In genomic region chr12:19129486-19130223, GRCh38 we compare ENCODE assay signal across 8 cellular contexts. TPM values are rescaled to one million over a fixed set of nuclear protein-coding genes. Genes with fewer than 3 reads are reported as not detected.
DNase-seq lines count a peak whose midpoint lies in the region; ATAC-seq and TF ChIP-seq lines count a peak whose summit lies in the region.

A gene with protein sequence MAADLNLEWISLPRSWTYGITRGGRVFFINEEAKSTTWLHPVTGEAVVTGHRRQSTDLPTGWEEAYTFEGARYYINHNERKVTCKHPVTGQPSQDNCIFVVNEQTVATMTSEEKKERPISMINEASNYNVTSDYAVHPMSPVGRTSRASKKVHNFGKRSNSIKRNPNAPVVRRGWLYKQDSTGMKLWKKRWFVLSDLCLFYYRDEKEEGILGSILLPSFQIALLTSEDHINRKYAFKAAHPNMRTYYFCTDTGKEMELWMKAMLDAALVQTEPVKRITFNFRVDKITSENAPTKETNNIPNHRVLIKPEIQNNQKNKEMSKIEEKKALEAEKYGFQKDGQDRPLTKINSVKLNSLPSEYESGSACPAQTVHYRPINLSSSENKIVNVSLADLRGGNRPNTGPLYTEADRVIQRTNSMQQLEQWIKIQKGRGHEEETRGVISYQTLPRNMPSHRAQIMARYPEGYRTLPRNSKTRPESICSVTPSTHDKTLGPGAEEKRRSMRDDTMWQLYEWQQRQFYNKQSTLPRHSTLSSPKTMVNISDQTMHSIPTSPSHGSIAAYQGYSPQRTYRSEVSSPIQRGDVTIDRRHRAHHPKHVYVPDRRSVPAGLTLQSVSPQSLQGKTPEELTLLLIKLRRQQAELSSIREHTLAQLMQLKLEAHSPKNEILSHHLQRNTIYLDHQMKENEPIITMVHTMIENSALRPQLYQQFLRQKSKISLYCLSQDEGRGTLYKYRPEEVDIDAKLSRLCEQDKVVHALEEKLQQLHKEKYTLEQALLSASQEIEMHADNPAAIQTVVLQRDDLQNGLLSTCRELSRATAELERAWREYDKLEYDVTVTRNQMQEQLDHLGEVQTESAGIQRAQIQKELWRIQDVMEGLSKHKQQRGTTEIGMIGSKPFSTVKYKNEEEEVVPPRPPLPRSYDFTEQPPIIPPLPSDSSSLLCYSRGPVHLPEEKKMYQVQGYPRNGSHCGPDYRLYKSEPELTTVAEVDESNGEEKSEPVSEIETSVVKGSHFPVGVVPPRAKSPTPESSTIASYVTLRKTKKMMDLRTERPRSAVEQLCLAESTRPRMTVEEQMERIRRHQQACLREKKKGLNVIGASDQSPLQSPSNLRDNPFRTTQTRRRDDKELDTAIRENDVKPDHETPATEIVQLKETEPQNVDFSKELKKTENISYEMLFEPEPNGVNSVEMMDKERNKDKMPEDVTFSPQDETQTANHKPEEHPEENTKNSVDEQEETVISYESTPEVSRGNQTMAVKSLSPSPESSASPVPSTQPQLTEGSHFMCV (plus strand): TSS chr12:19129733. CDS start chr12:19129800, 67 bp downstream.

- CTCF ChIA-PET in CD4-positive, alpha-beta T cell (lab: Charles Lee), result no interaction called here
- CTCF ChIA-PET in activated CD8-positive, alpha-beta T cell treated with anti-CD3 and anti-CD28 coated beads for 36 hours (lab: Charles Lee), result no interaction called here

- ATAC-seq in CD4-positive, alpha-beta T cell (ENCODE audit: poor library complexity), result peak; percentile 66
- ATAC-seq in GM21723 (IDR thresholded peaks at IDR 0.05; ENCODE audit: unreplicated experiment) (peak; percentile 55), GM18505 (IDR thresholded peaks at IDR 0.05; ENCODE audit: unreplicated experiment) (no peak)
- ATAC-seq in activated CD8-positive, alpha-beta T cell treated with anti-CD3 and anti-CD28 coated beads for 36 hours, result peak; percentile 65

- intact Hi-C loops in CD4-positive, alpha-beta T cell (cut with DNase I, micrococcal nuclease), result no loop called here
- intact Hi-C loops in activated CD8-positive, alpha-beta T cell treated with anti-CD3 and anti-CD28 coated beads for 36 hours (cut with micrococcal nuclease), result no loop called here

- no peak for TF ChIP-seq POLR2A in GM18505 (IDR thresholded peaks at IDR 0.05; ENCODE audit: borderline replicate concordance, extremely low read depth, insufficient read depth, insufficient read length)

- H3K36me3 Mint-ChIP-seq in CD4-positive, alpha-beta T cell (ENCODE audit: low read depth), result no peaks in the 10 kb centered on the region
- no peaks in the 10 kb centered on the region for H3K36me3 Mint-ChIP-seq in activated CD8-positive, alpha-beta T cell treated with anti-CD3 and anti-CD28 coated beads for 36 hours (ENCODE audit: low read depth)
- H3K36me3 Mint-ChIP-seq in endodermal cell (ENCODE audit: low read depth), result peaks cover 38% of the 10 kb centered on the region

- peaks cover 15% of the 10 kb centered on the region for H3K9me3 Mint-ChIP-seq in CD4-positive, alpha-beta T cell
- H3K9me3 Mint-ChIP-seq in activated CD8-positive, alpha-beta T cell treated with anti-CD3 and anti-CD28 coated beads for 36 hours, result peaks cover 13% of the 10 kb centered on the region
- H3K9me3 Mint-ChIP-seq in endodermal cell, result peaks cover 26% of the 10 kb centered on the region

- POLR2A ChIA-PET in CD4-positive, alpha-beta T cell (lab: Charles Lee), result interaction anchor here (1.3 kb wide), 1 partner anchor 310 kb away, joined by 3 read pairs; no protein-coding TSS in a partner anchor
- POLR2A ChIA-PET in activated CD8-positive, alpha-beta T cell treated with anti-CD3 and anti-CD28 coated beads for 36 hours (lab: Charles Lee), result no interaction called here

- peak in 7 of 10 experiments; percentile 7 to 36 (median 9) for DNase-seq in CD4-positive, alpha-beta T cell
- peak; percentile 40 for DNase-seq in NCI-H2227 treated with DMSO at 0.1 percent for 48 hours (lab: John Stamatoyannopoulos, UW)
- peak; percentile 48 for DNase-seq in activated CD8-positive, alpha-beta T cell treated with anti-CD3 and anti-CD28 coated beads for 36 hours
- peak; percentile 93 for DNase-seq in endodermal cell
- peak; percentile 73 to 77 for DNase-seq in lung microvascular endothelial cell (ENCODE audit: low read depth in 2 of 2)
- DNase-seq in stimulated activated CD8-positive, alpha-beta memory T cell treated with anti-CD3 and anti-CD28 coated beads, Interleukin-15, amount 100 ng/mL, for 24 hours (ENCODE audit: low read depth), result peak; percentile 1

- H3K27me3 ChIP-seq in CD4-positive, alpha-beta T cell (ENCODE audit: control insufficient read depth, insufficient read depth, low read length), result peaks cover 13% of the 10 kb centered on the region
- H3K27me3 ChIP-seq in endodermal cell (ENCODE audit: control insufficient read depth, insufficient read depth, low read length, poor library complexity, severe bottlenecking), result no peaks in the 10 kb centered on the region

- H3K27me3 Mint-ChIP-seq in CD4-positive, alpha-beta T cell, result peaks cover 11% of the 10 kb centered on the region
- H3K27me3 Mint-ChIP-seq in activated CD8-positive, alpha-beta T cell treated with anti-CD3 and anti-CD28 coated beads for 36 hours, result peaks cover 10% of the 10 kb centered on the region
- H3K27me3 Mint-ChIP-seq in endodermal cell (ENCODE audit: insufficient read depth), result peaks cover 2% of the 10 kb centered on the region

- peak within 1 kb of the TSS; percentile 71 for H3K27ac Mint-ChIP-seq in CD4-positive, alpha-beta T cell
- peak within 1 kb of the TSS; percentile 59 for H3K27ac Mint-ChIP-seq in activated CD8-positive, alpha-beta T cell treated with anti-CD3 and anti-CD28 coated beads for 36 hours
- peak within 1 kb of the TSS; percentile 93 for H3K27ac Mint-ChIP-seq in endodermal cell

- H3K4me1 Mint-ChIP-seq in CD4-positive, alpha-beta T cell (ENCODE audit: low read depth), result peaks cover 25% of the 10 kb centered on the region
- peaks cover 12% of the 10 kb centered on the region for H3K4me1 Mint-ChIP-seq in activated CD8-positive, alpha-beta T cell treated with anti-CD3 and anti-CD28 coated beads for 36 hours (ENCODE audit: low read depth)
- H3K4me1 Mint-ChIP-seq in endodermal cell, result peaks cover 34% of the 10 kb centered on the region

- no peak within 1 kb of the TSS for H3K27ac ChIP-seq in CD4-positive, alpha-beta T cell (ENCODE audit: low read depth, low read length)
- peak within 1 kb of the TSS; percentile 92 for H3K27ac ChIP-seq in endodermal cell (ENCODE audit: low read depth, low read length)

- peaks cover 4% of the 10 kb centered on the region for H3K4me1 ChIP-seq in endodermal cell (ENCODE audit: control insufficient read depth, insufficient read depth, low read length)

- H3K9ac ChIP-seq in endodermal cell (ENCODE audit: extremely low read depth, low read length, poor library complexity, severe bottlenecking), result peak within 1 kb of the TSS; percentile 71

- peak within 1 kb of the TSS; percentile 85 for H3K4me3 ChIP-seq in endodermal cell (ENCODE audit: low read length)

- WGBS in endodermal cell (ENCODE audit: insufficient coverage in 1 of 2, insufficient read length in 1 of 2), 2 experiments, result 0% methylated on average over 18 to 103 of the region's 103 CpGs

- TF ChIP-seq CTCF in CD4-positive, alpha-beta T cell (IDR thresholded peaks at IDR 0.05), result no peak
- TF ChIP-seq CTCF in activated CD8-positive, alpha-beta T cell treated with anti-CD3 and anti-CD28 coated beads for 36 hours (IDR thresholded peaks at IDR 0.05), result no peak
- TF ChIP-seq CTCF in endodermal cell (conservative IDR thresholded peaks at IDR 0.05), result peak; percentile 73

- H3K36me3 ChIP-seq in endodermal cell (ENCODE audit: control insufficient read depth, insufficient read depth, low read length), result peaks cover 20% of the 10 kb centered on the region

- H3K4me3 Mint-ChIP-seq in CD4-positive, alpha-beta T cell, result peak within 1 kb of the TSS; percentile 93
- H3K4me3 Mint-ChIP-seq in activated CD8-positive, alpha-beta T cell treated with anti-CD3 and anti-CD28 coated beads for 36 hours, result peak within 1 kb of the TSS; percentile 71
- H3K4me3 Mint-ChIP-seq in endodermal cell, result peak within 1 kb of the TSS; percentile 97

- peaks cover 9% of the 10 kb centered on the region for H3K9me3 ChIP-seq in CD4-positive, alpha-beta T cell (ENCODE audit: control insufficient read depth, low read length)
- H3K9me3 ChIP-seq in endodermal cell (ENCODE audit: control insufficient read depth, low read length), result peaks cover 27% of the 10 kb centered on the region

RNA-seq across cellular contexts. Expression of the gene that starts here (rescaled TPM):
- 1 to 10 TPM; 4.5 to 5.4 TPM for total RNA-seq in CD4-positive, alpha-beta T cell
- total RNA-seq in activated CD8-positive, alpha-beta T cell treated with anti-CD3 and anti-CD28 coated beads for 36 hours, result 1 to 10 TPM; 2.1 to 3.2 TPM
- total RNA-seq in endodermal cell (100 to 1,000 TPM in 1 of 2 donors, 10 to 100 TPM in 1; 48.5 to 139 TPM), lung microvascular endothelial cell (7.0 and 11.9 TPM in 2 replicates)
- 68.6 TPM for polyA plus RNA-seq in endodermal cell (2013, experiment 1 of 2)
- polyA plus RNA-seq in endodermal cell (2013, experiment 2 of 2), result 71.7 TPM

Comparison
In these comparisons a context has a peak if more than half of its experiments do, and no peak if none do; other contexts are left out.
1. DNase-seq: peak in every context shown above with its lines; median percentile 93 in endodermal cell; 75 in lung microvascular endothelial cell; 48 in activated CD8-positive, alpha-beta T cell treated with anti-CD3 and anti-CD28 coated beads for 36 hours; 40 in NCI-H2227 treated with DMSO at 0.1 percent for 48 hours; 9 in CD4-positive, alpha-beta T cell; 1 in stimulated activated CD8-positive, alpha-beta memory T cell treated with anti-CD3 and anti-CD28 coated beads, Interleukin-15, amount 100 ng/mL, for 24 hours.